ENCODE assay signal across 16 cellular contexts in the genomic region with DNA sequence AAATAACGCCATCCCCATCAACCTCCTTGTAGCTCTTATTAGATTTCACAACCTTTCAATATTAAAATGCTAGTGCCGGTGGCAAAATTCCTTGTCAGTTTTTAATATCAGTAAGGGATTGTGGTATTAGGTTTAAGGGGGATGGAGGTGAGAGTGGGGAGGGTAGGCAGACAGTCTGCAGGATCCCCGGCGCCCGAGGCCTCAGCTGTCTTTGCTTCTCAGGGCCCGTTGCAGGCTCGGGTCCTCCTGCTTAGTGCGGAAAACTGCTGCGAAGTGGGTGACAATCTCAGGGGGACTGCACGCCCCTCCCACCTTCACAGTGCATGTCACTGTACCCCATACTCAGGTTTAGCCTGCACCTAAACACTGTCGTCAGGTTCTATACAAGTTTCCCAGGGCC.
A peak's percentile ranks its signal among the peaks of the same experiment; 100 is the strongest.
DNase-seq lines count a peak whose midpoint lies in the region; ATAC-seq and TF ChIP-seq lines count a peak whose summit lies in the region.
"Had no signal": no experiment of that assay in that cellular context is flagged by ENCODE, and none has a peak within 500 bp of the region (broad histone marks: within the 10 kb centered on the region; RNA-seq: fewer than 3 reads in every experiment).

No MANE protein-coding gene starts in this region.

- DNase-seq in GM23338 (ENCODE audit: low spot score) (no peak), hepatocyte (ENCODE audit: low spot score) (no peak), HEK293T (ENCODE audit: extremely low spot score) (no peak)
- DNase-seq in stimulated activated CD4-positive, alpha-beta T cell treated with anti-CD3 and anti-CD28 coated beads, Interleukin-15, amount 100 ng/mL, for 24 hours, result no peak
- DNase-seq in activated CD4-positive, CD25-positive, alpha-beta regulatory T cell (lab: John Stamatoyannopoulos, UW), result no peak
- DNase-seq: CD4-positive, CD25-positive, alpha-beta regulatory T cell; CD8-positive, alpha-beta T cell; DND-41 had no signal

- no peak for ATAC-seq in GM23338
- ATAC-seq: CD8-positive, alpha-beta T cell had no signal

- no peaks in the 10 kb centered on the region for H3K36me3 ChIP-seq in GM23338 (ENCODE audit: insufficient read depth)
- H3K36me3 ChIP-seq in hepatocyte (replicated peaks; ENCODE audit: insufficient read depth, low read depth), result no peaks in the 10 kb centered on the region
- H3K36me3 ChIP-seq: BLaER1, HAP-1 had no signal

- H3K4me1 Mint-ChIP-seq in GM23338 (peaks cover 20% of the 10 kb centered on the region), brain (peaks cover 57% of the 10 kb centered on the region)
- H3K4me1 Mint-ChIP-seq: B cell; CD4-positive, CD25-positive, alpha-beta regulatory T cell had no signal

- no peaks in the 10 kb centered on the region for H3F3A ChIP-seq in GM23338 (replicated peaks; ENCODE audit: low read depth)

- H3K27ac Mint-ChIP-seq in GM23338, result no peak overlapping the region
- H3K27ac Mint-ChIP-seq in brain, result peak overlapping the region in 4 of 5 experiments; percentile 4 to 89 (median 68)
- H3K27ac Mint-ChIP-seq: B cell; CD4-positive, CD25-positive, alpha-beta regulatory T cell; CD8-positive, alpha-beta T cell had no signal

- H3K27me3 Mint-ChIP-seq in GM23338 (ENCODE audit: insufficient read depth, low read depth, poor library complexity) (peaks cover 10% of the 10 kb centered on the region), brain (peaks cover 16% of the 10 kb centered on the region)

- TF ChIP-seq CTCF in GM23338 (conservative IDR thresholded peaks at IDR 0.05; ENCODE audit: low read depth in 2 of 2) (no peak), brain (conservative IDR thresholded peaks at IDR 0.05) (no peak), hepatocyte (IDR thresholded peaks at IDR 0.05; ENCODE audit: poor library complexity) (no peak)

- H3K9me3 ChIP-seq in hepatocyte (ENCODE audit: low read depth), result no peaks in the 10 kb centered on the region
- H3K9me3 ChIP-seq: BLaER1, Caco-2, HAP-1 had no signal

- H3K27me3 ChIP-seq in GM23338 (ENCODE audit: insufficient read depth) (no peaks in the 10 kb centered on the region), hepatocyte (peaks cover 5% of the 10 kb centered on the region)
- H3K27me3 ChIP-seq: BLaER1 had no signal

- H3K4me1 ChIP-seq in GM23338 (ENCODE audit: insufficient read depth) (peaks cover 16% of the 10 kb centered on the region), hepatocyte (ENCODE audit: insufficient read depth) (peaks cover 12% of the 10 kb centered on the region)
- H3K4me1 ChIP-seq: BLaER1, Caco-2, HAP-1 had no signal

- POLR2A ChIA-PET in HEK293T (lab: Yijun Ruan, JAX), result no interaction called here

- H4K20me1 ChIP-seq in GM23338 (replicated peaks; ENCODE audit: insufficient read depth), result no peaks in the 10 kb centered on the region
- no peaks in the 10 kb centered on the region for H4K20me1 ChIP-seq in hepatocyte (ENCODE audit: insufficient read depth, poor library complexity, severe bottlenecking)
- H4K20me1 ChIP-seq: BLaER1 had no signal

- no peaks in the 10 kb centered on the region for H3K36me3 Mint-ChIP-seq in GM23338 (ENCODE audit: low read depth)
- H3K36me3 Mint-ChIP-seq in brain, result no peaks in the 10 kb centered on the region
- H3K36me3 Mint-ChIP-seq: CD4-positive, CD25-positive, alpha-beta regulatory T cell; CD8-positive, alpha-beta T cell had no signal

- H3K27ac ChIP-seq in GM23338 (ENCODE audit: low read depth), result no peak overlapping the region
- no peak overlapping the region for H3K27ac ChIP-seq in hepatocyte
- H3K27ac ChIP-seq: 22Rv1, BLaER1, C4-2B, GM23248 had no signal

- H3K4me2 ChIP-seq in GM23338, result 0 out of 2 replicates have a peak overlapping the region, but pooled peaks have one; percentile 63
- peak overlapping the region; percentile 61 for H3K4me2 ChIP-seq in hepatocyte
- H3K4me2 ChIP-seq: BLaER1 had no signal

- 72% methylated on average over 11 of the region's 11 CpGs for WGBS in hepatocyte (ENCODE audit: low lambda C conversion rate, missing lambda C conversion rate)

- H3K4me3 ChIP-seq in GM23338 (no peak overlapping the region), hepatocyte (no peak overlapping the region)
- H3K4me3 ChIP-seq: BLaER1, GM23248, HAP-1 had no signal

- peak overlapping the region; percentile 90 for H2AFZ ChIP-seq in GM23338
- no peak overlapping the region for H2AFZ ChIP-seq in hepatocyte
- H2AFZ ChIP-seq: GM23248 had no signal

- H3K9me2 ChIP-seq in GM23338 (ENCODE audit: insufficient read depth), result no peaks in the 10 kb centered on the region
- no peaks in the 10 kb centered on the region for H3K9me2 ChIP-seq in hepatocyte (replicated peaks; ENCODE audit: insufficient read depth)

- H3K9me3 Mint-ChIP-seq in GM23338, result no peaks in the 10 kb centered on the region
- peaks cover 0 to 5% (median 3%) of the 10 kb centered on the region in 5 experiments for H3K9me3 Mint-ChIP-seq in brain
- H3K9me3 Mint-ChIP-seq: CD8-positive, alpha-beta T cell had no signal

- H3K79me2 ChIP-seq in GM23338 (replicated peaks; ENCODE audit: insufficient read depth), result no peaks in the 10 kb centered on the region
- H3K79me2 ChIP-seq in hepatocyte, result no peaks in the 10 kb centered on the region

- H3K4me3 Mint-ChIP-seq in GM23338 (no peak overlapping the region), brain (no peak overlapping the region)
- H3K4me3 Mint-ChIP-seq: B cell; CD4-positive, CD25-positive, alpha-beta regulatory T cell; CD8-positive, alpha-beta T cell had no signal

- CTCF ChIA-PET in HEK293T (lab: Yijun Ruan, JAX), result no interaction called here

TF ChIP-seq in GM23338, 12 proteins besides CTCF, POLR2A, EP300 and RAD21 (continues in another document):
- TF ChIP-seq EZH2 (IDR thresholded peaks at IDR 0.05; ENCODE audit: low read depth, unreplicated experiment), result no peak
- no peak for TF ChIP-seq EZH2phosphoT487 (IDR thresholded peaks at IDR 0.05; ENCODE audit: unreplicated experiment)
- no peak for TF ChIP-seq ZNF114 (CRISPR knock-in tag; IDR thresholded peaks at IDR 0.05)
- TF ChIP-seq JUNB (IDR thresholded peaks at IDR 0.05; ENCODE audit: unreplicated experiment), result no peak
- no peak for TF ChIP-seq POLR2AphosphoS5 (IDR thresholded peaks at IDR 0.05; ENCODE audit: low read depth)
- TF ChIP-seq, protein P1, sequence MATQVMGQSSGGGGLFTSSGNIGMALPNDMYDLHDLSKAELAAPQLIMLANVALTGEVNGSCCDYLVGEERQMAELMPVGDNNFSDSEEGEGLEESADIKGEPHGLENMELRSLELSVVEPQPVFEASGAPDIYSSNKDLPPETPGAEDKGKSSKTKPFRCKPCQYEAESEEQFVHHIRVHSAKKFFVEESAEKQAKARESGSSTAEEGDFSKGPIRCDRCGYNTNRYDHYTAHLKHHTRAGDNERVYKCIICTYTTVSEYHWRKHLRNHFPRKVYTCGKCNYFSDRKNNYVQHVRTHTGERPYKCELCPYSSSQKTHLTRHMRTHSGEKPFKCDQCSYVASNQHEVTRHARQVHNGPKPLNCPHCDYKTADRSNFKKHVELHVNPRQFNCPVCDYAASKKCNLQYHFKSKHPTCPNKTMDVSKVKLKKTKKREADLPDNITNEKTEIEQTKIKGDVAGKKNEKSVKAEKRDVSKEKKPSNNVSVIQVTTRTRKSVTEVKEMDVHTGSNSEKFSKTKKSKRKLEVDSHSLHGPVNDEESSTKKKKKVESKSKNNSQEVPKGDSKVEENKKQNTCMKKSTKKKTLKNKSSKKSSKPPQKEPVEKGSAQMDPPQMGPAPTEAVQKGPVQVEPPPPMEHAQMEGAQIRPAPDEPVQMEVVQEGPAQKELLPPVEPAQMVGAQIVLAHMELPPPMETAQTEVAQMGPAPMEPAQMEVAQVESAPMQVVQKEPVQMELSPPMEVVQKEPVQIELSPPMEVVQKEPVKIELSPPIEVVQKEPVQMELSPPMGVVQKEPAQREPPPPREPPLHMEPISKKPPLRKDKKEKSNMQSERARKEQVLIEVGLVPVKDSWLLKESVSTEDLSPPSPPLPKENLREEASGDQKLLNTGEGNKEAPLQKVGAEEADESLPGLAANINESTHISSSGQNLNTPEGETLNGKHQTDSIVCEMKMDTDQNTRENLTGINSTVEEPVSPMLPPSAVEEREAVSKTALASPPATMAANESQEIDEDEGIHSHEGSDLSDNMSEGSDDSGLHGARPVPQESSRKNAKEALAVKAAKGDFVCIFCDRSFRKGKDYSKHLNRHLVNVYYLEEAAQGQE (IDR thresholded peaks at IDR 0.05; ENCODE audit: unreplicated experiment), result no peak
- no peak for TF ChIP-seq NANOG (IDR thresholded peaks at IDR 0.05; ENCODE audit: borderline replicate concordance)

TF ChIP-seq in HEK293T, 16 proteins besides CTCF, POLR2A, EP300 and RAD21:
- TF ChIP-seq ARNT (IDR thresholded peaks at IDR 0.05) (no peak), ELF4 (IDR thresholded peaks at IDR 0.05) (no peak), SUZ12 (IDR thresholded peaks at IDR 0.05) (no peak), HDGF (IDR thresholded peaks at IDR 0.05; ENCODE audit: borderline replicate concordance) (no peak), FOXA1 (IDR thresholded peaks at IDR 0.05) (no peak), CTBP1 (IDR thresholded peaks at IDR 0.05; ENCODE audit: borderline replicate concordance) (no peak), TARDBP (IDR thresholded peaks at IDR 0.05) (no peak)
- TF ChIP-seq, protein P2, sequence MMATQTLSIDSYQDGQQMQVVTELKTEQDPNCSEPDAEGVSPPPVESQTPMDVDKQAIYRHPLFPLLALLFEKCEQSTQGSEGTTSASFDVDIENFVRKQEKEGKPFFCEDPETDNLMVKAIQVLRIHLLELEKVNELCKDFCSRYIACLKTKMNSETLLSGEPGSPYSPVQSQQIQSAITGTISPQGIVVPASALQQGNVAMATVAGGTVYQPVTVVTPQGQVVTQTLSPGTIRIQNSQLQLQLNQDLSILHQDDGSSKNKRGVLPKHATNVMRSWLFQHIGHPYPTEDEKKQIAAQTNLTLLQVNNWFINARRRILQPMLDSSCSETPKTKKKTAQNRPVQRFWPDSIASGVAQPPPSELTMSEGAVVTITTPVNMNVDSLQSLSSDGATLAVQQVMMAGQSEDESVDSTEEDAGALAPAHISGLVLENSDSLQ (IDR thresholded peaks at IDR 0.05), result no peak
